Comparison of ENCODE assay signal across 29 cellular contexts in the genomic region with DNA sequence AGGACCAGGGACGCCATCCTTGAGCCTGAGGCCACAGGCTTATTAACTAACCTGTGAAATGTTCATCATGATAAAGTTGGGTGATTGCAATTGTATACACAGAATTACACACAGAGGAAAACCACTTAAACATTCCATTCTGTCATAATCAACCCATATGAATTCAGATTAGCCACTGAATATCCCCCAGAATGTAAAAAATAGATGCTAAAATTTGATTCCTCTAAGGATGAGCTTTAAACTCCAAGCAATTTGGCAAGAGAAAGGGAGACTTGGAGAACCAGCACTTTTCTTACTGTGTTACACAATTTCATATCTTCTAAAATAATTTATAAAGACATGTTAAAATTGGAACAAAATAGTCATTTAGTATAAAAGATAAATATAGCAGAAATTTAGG.
"Had no signal": no experiment of that assay in that cellular context is flagged by ENCODE, and none has a peak within 500 bp of the region (broad histone marks: within the 10 kb centered on the region; RNA-seq: fewer than 3 reads in every experiment).

No MANE protein-coding gene starts in this region.

- H3K9me3 ChIP-seq: left lung, lower lobe of right lung, right lobe of liver, uterus had no signal

- H3K4me1 Mint-ChIP-seq: activated CD4-positive, alpha-beta T cell treated with anti-CD3 and anti-CD28 coated beads, Interleukin-2, amount 10 ng/mL, durations not matched to agents 24 days and 14 days; activated naive CD4-positive, alpha-beta T cell treated with anti-CD3 and anti-CD28 coated beads, Interleukin-2, amount 10 ng/mL, durations not matched to agents 7 days and 5 days; activated naive CD8-positive, alpha-beta T cell treated with anti-CD3 and anti-CD28 coated beads, Interleukin-2, amount 10 ng/mL, durations not matched to agents 7 days and 5 days; natural killer cell; stimulated activated effector memory CD8-positive, alpha-beta T cell treated with anti-CD3 and anti-CD28 coated beads, Interleukin-12 subunit alpha, Interleukin-12 subunit beta, amount 100 ng/mL, for 72 hours; stimulated activated naive CD8-positive, alpha-beta T cell treated with anti-CD3 and anti-CD28 coated beads, Interleukin-15, amount 100 ng/mL, for 72 hours; T-helper 17 cell had no signal

- DNase-seq: activated CD4-positive, alpha-beta memory T cell treated with anti-CD3 and anti-CD28 coated beads for 36 hours; activated CD4-positive, alpha-beta T cell treated with anti-CD3 and anti-CD28 coated beads, Interleukin-2, amount 10 ng/mL, durations not matched to agents 24 days and 14 days; activated CD4-positive, CD25-positive, alpha-beta regulatory T cell treated with anti-CD3 and anti-CD28 coated beads, Interleukin-2, amount 50 U/mL, for 72 hours; activated CD8-positive, alpha-beta memory T cell treated with anti-CD3 and anti-CD28 coated beads, Interleukin-2, amount 50 U/mL, for 48 hours; activated gamma-delta T cell; activated naive CD4-positive, alpha-beta T cell treated with anti-CD3 and anti-CD28 coated beads, Interleukin-2, amount 10 ng/mL, durations not matched to agents 7 days and 5 days; activated naive CD8-positive, alpha-beta T cell treated with anti-CD3 and anti-CD28 coated beads, Interleukin-2, amount 10 ng/mL, durations not matched to agents 7 days and 5 days; activated T-cell treated with anti-CD3 and anti-CD28 coated beads, Interleukin-2, amount 50 U/mL, for 24 hours; amniotic stem cell; caudate nucleus; cortex of kidney; glutamatergic neuron; left lung; lower lobe of right lung; mesenchymal stem cell; natural killer cell; right lobe of liver; stimulated activated CD4-positive, alpha-beta T cell treated with anti-CD3 and anti-CD28 coated beads, Interleukin-4, amount 100 ng/mL, for 24 hours; stimulated activated naive CD8-positive, alpha-beta T cell treated with anti-CD3 and anti-CD28 coated beads, Interleukin-15, amount 100 ng/mL, for 72 hours; substantia nigra; T-helper 17 cell; T1000; uterus had no signal

- H3K36me3 ChIP-seq: left lung, lower lobe of right lung, right lobe of liver, uterus had no signal

- H3K36me3 Mint-ChIP-seq: activated CD4-positive, alpha-beta memory T cell treated with anti-CD3 and anti-CD28 coated beads for 36 hours; activated naive CD4-positive, alpha-beta T cell treated with anti-CD3 and anti-CD28 coated beads, Interleukin-2, amount 10 ng/mL, durations not matched to agents 7 days and 5 days; activated naive CD8-positive, alpha-beta T cell treated with anti-CD3 and anti-CD28 coated beads, Interleukin-2, amount 10 ng/mL, durations not matched to agents 7 days and 5 days; natural killer cell; stimulated activated effector memory CD8-positive, alpha-beta T cell treated with anti-CD3 and anti-CD28 coated beads, Interleukin-12 subunit alpha, Interleukin-12 subunit beta, amount 100 ng/mL, for 72 hours had no signal

- H3K27ac ChIP-seq: left lung, lower lobe of right lung, right lobe of liver, skin epidermis, uterus had no signal

- H3K27me3 ChIP-seq: left lung, right lobe of liver, uterus had no signal

- H3K9me3 Mint-ChIP-seq: activated CD4-positive, alpha-beta memory T cell treated with anti-CD3 and anti-CD28 coated beads for 36 hours; activated CD4-positive, alpha-beta T cell treated with anti-CD3 and anti-CD28 coated beads, Interleukin-2, amount 10 ng/mL, durations not matched to agents 24 days and 14 days; activated naive CD4-positive, alpha-beta T cell treated with anti-CD3 and anti-CD28 coated beads, Interleukin-2, amount 10 ng/mL, durations not matched to agents 7 days and 5 days; activated naive CD8-positive, alpha-beta T cell treated with anti-CD3 and anti-CD28 coated beads, Interleukin-2, amount 10 ng/mL, durations not matched to agents 7 days and 5 days; activated T-cell treated with anti-CD3 and anti-CD28 coated beads, Interleukin-2, amount 50 U/mL, for 24 hours; stimulated activated effector memory CD8-positive, alpha-beta T cell treated with anti-CD3 and anti-CD28 coated beads, Interleukin-12 subunit alpha, Interleukin-12 subunit beta, amount 100 ng/mL, for 72 hours; stimulated activated naive CD8-positive, alpha-beta T cell treated with anti-CD3 and anti-CD28 coated beads, Interleukin-15, amount 100 ng/mL, for 72 hours had no signal

- ATAC-seq: left lung; lower lobe of right lung; natural killer cell; right lobe of liver; stimulated activated effector memory CD8-positive, alpha-beta T cell treated with anti-CD3 and anti-CD28 coated beads, Interleukin-12 subunit alpha, Interleukin-12 subunit beta, amount 100 ng/mL, for 72 hours; stimulated activated naive CD8-positive, alpha-beta T cell treated with anti-CD3 and anti-CD28 coated beads, Interleukin-15, amount 100 ng/mL, for 72 hours; T-helper 17 cell had no signal

- FAIRE-seq: endothelial cell of umbilical vein, frontal cortex, islet of Langerhans had no signal

- H3K4me1 ChIP-seq: right lobe of liver had no signal

- H3K27me3 Mint-ChIP-seq: activated CD4-positive, alpha-beta T cell treated with anti-CD3 and anti-CD28 coated beads, Interleukin-2, amount 10 ng/mL, durations not matched to agents 24 days and 14 days; activated naive CD4-positive, alpha-beta T cell treated with anti-CD3 and anti-CD28 coated beads, Interleukin-2, amount 10 ng/mL, durations not matched to agents 7 days and 5 days had no signal

- H3K4me3 ChIP-seq: left lung, lower lobe of right lung, right lobe of liver, skin epidermis, uterus had no signal

- H3K27ac Mint-ChIP-seq: activated CD4-positive, alpha-beta memory T cell treated with anti-CD3 and anti-CD28 coated beads for 36 hours; activated CD4-positive, alpha-beta T cell treated with anti-CD3 and anti-CD28 coated beads, Interleukin-2, amount 10 ng/mL, durations not matched to agents 24 days and 14 days; activated naive CD4-positive, alpha-beta T cell treated with anti-CD3 and anti-CD28 coated beads, Interleukin-2, amount 10 ng/mL, durations not matched to agents 7 days and 5 days; activated naive CD8-positive, alpha-beta T cell treated with anti-CD3 and anti-CD28 coated beads, Interleukin-2, amount 10 ng/mL, durations not matched to agents 7 days and 5 days; activated T-cell treated with anti-CD3 and anti-CD28 coated beads, Interleukin-2, amount 50 U/mL, for 24 hours; natural killer cell; stimulated activated effector memory CD8-positive, alpha-beta T cell treated with anti-CD3 and anti-CD28 coated beads, Interleukin-12 subunit alpha, Interleukin-12 subunit beta, amount 100 ng/mL, for 72 hours; stimulated activated naive CD8-positive, alpha-beta T cell treated with anti-CD3 and anti-CD28 coated beads, Interleukin-15, amount 100 ng/mL, for 72 hours; T-helper 17 cell; type B pancreatic cell had no signal

- H3K4me3 Mint-ChIP-seq: activated CD4-positive, alpha-beta memory T cell treated with anti-CD3 and anti-CD28 coated beads for 36 hours; activated CD4-positive, alpha-beta T cell treated with anti-CD3 and anti-CD28 coated beads, Interleukin-2, amount 10 ng/mL, durations not matched to agents 24 days and 14 days; activated naive CD4-positive, alpha-beta T cell treated with anti-CD3 and anti-CD28 coated beads, Interleukin-2, amount 10 ng/mL, durations not matched to agents 7 days and 5 days; activated naive CD8-positive, alpha-beta T cell treated with anti-CD3 and anti-CD28 coated beads, Interleukin-2, amount 10 ng/mL, durations not matched to agents 7 days and 5 days; activated T-cell treated with anti-CD3 and anti-CD28 coated beads, Interleukin-2, amount 50 U/mL, for 24 hours; natural killer cell; stimulated activated effector memory CD8-positive, alpha-beta T cell treated with anti-CD3 and anti-CD28 coated beads, Interleukin-12 subunit alpha, Interleukin-12 subunit beta, amount 100 ng/mL, for 72 hours; stimulated activated naive CD8-positive, alpha-beta T cell treated with anti-CD3 and anti-CD28 coated beads, Interleukin-15, amount 100 ng/mL, for 72 hours; T-helper 17 cell; type B pancreatic cell had no signal
